8 cellular contexts compared by ENCODE assay signal in the genomic region with DNA sequence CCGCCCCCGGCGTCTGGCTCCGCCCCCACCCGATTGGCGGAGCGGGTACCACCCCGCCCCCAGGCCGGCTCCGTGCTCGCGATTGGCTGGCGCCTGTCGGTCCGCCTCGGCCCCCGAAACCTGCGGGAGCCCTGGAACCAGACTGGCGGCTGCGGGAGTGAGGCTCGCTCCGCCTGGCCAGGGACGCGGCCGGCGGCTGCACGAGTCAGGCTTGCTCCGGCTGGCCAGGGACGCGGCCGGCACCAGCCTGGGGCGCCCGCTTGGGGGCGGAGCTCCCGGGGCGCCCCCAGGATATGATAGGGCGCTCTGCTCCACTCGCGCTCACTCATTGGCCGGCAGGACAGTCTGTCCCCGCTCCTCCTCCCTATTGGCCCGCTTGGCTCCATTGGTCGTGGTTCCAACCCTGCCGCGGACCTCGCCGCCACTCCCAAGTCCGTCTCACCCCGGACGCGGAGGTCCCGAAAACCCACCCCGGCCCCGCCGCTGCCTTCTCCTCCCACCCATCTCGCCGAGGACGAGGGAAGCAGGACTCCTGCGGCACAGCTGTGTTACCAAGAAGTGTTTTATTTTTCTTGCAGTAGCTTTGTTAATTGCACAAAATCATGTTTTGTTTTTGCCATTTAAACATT. TPM values are rescaled to one million over a fixed set of nuclear protein-coding genes. Genes with fewer than 3 reads are reported as not detected.
A peak's percentile ranks its signal among the peaks of the same experiment; 100 is the strongest.
DNase-seq lines count a peak whose midpoint lies in the region; FAIRE-seq and TF ChIP-seq lines count a peak whose summit lies in the region.

No MANE protein-coding gene starts in this region.

- H3K27ac ChIP-seq in RWPE1, result peak overlapping the region; percentile 98

- peaks cover 20% of the 10 kb centered on the region for H3K36me3 Mint-ChIP-seq in nephron (ENCODE audit: low read depth)

- H3K4me1 Mint-ChIP-seq in nephron, result peaks cover 20% of the 10 kb centered on the region

- peak overlapping the region; percentile 52 for H3K4me3 ChIP-seq in LNCaP clone FGC (ENCODE audit: low read depth, low read length)
- H3K4me3 ChIP-seq in fibroblast of the aortic adventitia (ENCODE audit: low read depth, low read length), result peak overlapping the region; percentile 83

- H3K27me3 Mint-ChIP-seq in nephron (ENCODE audit: low read depth), result no peaks in the 10 kb centered on the region

- peak; percentile 57 for FAIRE-seq in H54 (lab: Jason Lieb, UNC)

- peak; percentile 6 for TF ChIP-seq POLR2A in H54 (IDR thresholded peaks at IDR 0.05; ENCODE audit: low read depth, low read length)

- peak overlapping the region; percentile 88 to 94 (median 93) for H3K27ac Mint-ChIP-seq in nephron

- TF ChIP-seq CTCF in LNCaP clone FGC (IDR thresholded peaks at IDR 0.05; ENCODE audit: control insufficient read depth, extremely low read depth, insufficient read depth) (no peak), RWPE1 (conservative IDR thresholded peaks at IDR 0.05; ENCODE audit: low read depth) (no peak), fibroblast of the aortic adventitia (IDR thresholded peaks at IDR 0.05; ENCODE audit: insufficient read depth, low read length) (no peak), nephron (IDR thresholded peaks at IDR 0.05; ENCODE audit: unreplicated experiment in 3 of 3) (peak in 1 of 3 experiments; percentile 26)

- CTCF ChIA-PET in RWPE1 (lab: Yijun Ruan, JAX), result no interaction called here

- DNase-seq in Daoy (ENCODE audit: low read depth), result peak; percentile 93
- peak; percentile 96 for DNase-seq in H54 (ENCODE audit: insufficient read length, low spot score)
- DNase-seq in LNCaP clone FGC (ENCODE audit: low read depth), result peak; percentile 59
- peak; percentile 99 for DNase-seq in RWPE1 (ENCODE audit: low spot score)
- peak; percentile 87 for DNase-seq in activated effector memory CD4-positive, alpha-beta T cell treated with Interleukin-2 at 50 U/mL for 16 hours
- DNase-seq in fibroblast of the aortic adventitia (ENCODE audit: low read depth), result peak; percentile 88
- peak; percentile 85 for DNase-seq in stimulated activated naive CD4-positive, alpha-beta T cell treated with Interleukin-2 at 50 U/mL for 16 hours (lab: John Stamatoyannopoulos, UW)

- no peaks in the 10 kb centered on the region for H3K9me3 Mint-ChIP-seq in nephron

- POLR2A ChIA-PET in RWPE1 (lab: Yijun Ruan, JAX; ENCODE audit: low non-redundant PET), result interaction anchor here (0.6 to 1.4 kb wide), 2 partner anchors 16 to 39 kb away, joined by 3 to 5 read pairs; no protein-coding TSS in a partner anchor

- H3K4me3 Mint-ChIP-seq in nephron, result peak overlapping the region; percentile 88 to 91 (median 89)

RNA-seq across cellular contexts. Expression of gene ROGDI, which starts 0.3 kb away (rescaled TPM):
- total RNA-seq in Daoy (2014; rRNA removed; shearing (Covaris generic)), result 7.6 and 8.3 TPM in 2 replicates
- total RNA-seq in fibroblast of the aortic adventitia (ENCODE audit: low replicate concordance), result 9.1 and 14.4 TPM in 2 replicates

RNA-seq across cellular contexts. Expression of gene SMIM22, which starts 7.6 kb away (rescaled TPM):
- not detected in 2 replicates for total RNA-seq in Daoy (2014; rRNA removed; shearing (Covaris generic))
- total RNA-seq in fibroblast of the aortic adventitia (ENCODE audit: low replicate concordance), result not detected in 2 replicates

RNA-seq across cellular contexts. Expression of gene SEPTIN12, which starts 14.6 kb away (rescaled TPM):
- not detected in 2 replicates for total RNA-seq in Daoy (2014; rRNA removed; shearing (Covaris generic))
- total RNA-seq in fibroblast of the aortic adventitia (ENCODE audit: low replicate concordance), result not detected in 2 replicates

RNA-seq across cellular contexts. Expression of gene ZNF500, which starts 35.8 kb away (rescaled TPM):
- 6.4 and 7.5 TPM in 2 replicates for total RNA-seq in Daoy (2014; rRNA removed; shearing (Covaris generic))
- total RNA-seq in fibroblast of the aortic adventitia (ENCODE audit: low replicate concordance), result 8.3 and 14.1 TPM in 2 replicates

RNA-seq across cellular contexts. Expression of gene GLYR1, which starts 44.3 kb away (rescaled TPM):
- 23.7 and 25.7 TPM in 2 replicates for total RNA-seq in Daoy (2014; rRNA removed; shearing (Covaris generic))
- total RNA-seq in fibroblast of the aortic adventitia (ENCODE audit: low replicate concordance), result 42.4 and 55.0 TPM in 2 replicates

Comparison
In these comparisons a context has a peak if more than half of its experiments do, and no peak if none do; other contexts are left out.
1. Peak in every context shown above with its lines: DNase-seq, H3K4me3 ChIP-seq and H3K27ac ChIP-seq.